In the genomic region with DNA sequence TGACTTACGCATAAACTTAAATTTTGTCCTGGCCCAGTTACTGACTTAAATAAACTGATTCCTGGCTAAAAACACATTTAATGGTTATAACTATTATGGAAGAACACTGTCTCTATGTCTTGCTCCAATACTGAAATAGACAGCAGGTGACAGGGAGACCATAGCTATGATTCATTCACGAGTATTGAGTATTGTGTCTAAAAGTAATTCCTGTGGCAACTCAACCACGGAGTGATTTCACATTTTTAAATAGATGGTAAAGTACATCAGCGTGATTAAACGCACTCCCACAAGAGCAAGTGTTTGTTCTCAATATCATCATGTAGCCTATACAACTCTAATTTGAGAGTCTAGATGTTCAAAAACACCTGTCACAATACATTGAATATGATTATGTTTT, we compare ENCODE assay signal across 27 cellular contexts. TPM values are rescaled to one million over a fixed set of nuclear protein-coding genes. Genes with fewer than 3 reads are reported as not detected.
"Had no signal": no experiment of that assay in that cellular context is flagged by ENCODE, and none has a peak within 500 bp of the region (broad histone marks: within the 10 kb centered on the region; RNA-seq: fewer than 3 reads in every experiment).

No MANE protein-coding gene starts in this region.

- H3K9me3 Mint-ChIP-seq: activated CD4-positive, alpha-beta memory T cell treated with anti-CD3 and anti-CD28 coated beads, Interleukin-2, amount 10 ng/mL, durations not matched to agents 7 days and 5 days; activated naive CD8-positive, alpha-beta T cell treated with anti-CD3 and anti-CD28 coated beads for 36 hours; activated T-helper 17 cell treated with anti-CD3 and anti-CD28 coated beads, Interleukin-2, amount 50 U/mL, for 72 hours; neural progenitor cell; stimulated activated naive CD8-positive, alpha-beta T cell treated with anti-CD3 and anti-CD28 coated beads, Interleukin-15, Interleukin-2, amounts not matched to agents 100 ng/mL and 50 ng/mL, for 24 hours; T-helper 2 cell treated with Interferon-gamma antibody and Interleukin-4, amounts not matched to agents 5 μg/mL and 100 μg/mL, for 36 hours; WTC11 had no signal

- H3K36me3 Mint-ChIP-seq: activated CD8-positive, alpha-beta memory T cell treated with anti-CD3 and anti-CD28 coated beads, Interleukin-2, amount 10 ng/mL, durations not matched to agents 7 days and 5 days; activated naive CD8-positive, alpha-beta T cell treated with anti-CD3 and anti-CD28 coated beads for 36 hours; neural progenitor cell; WTC11 had no signal

- H3K27me3 ChIP-seq: body of pancreas, dorsolateral prefrontal cortex, neural progenitor cell, right atrium auricular region, suprapubic skin had no signal

- H3K4me3 ChIP-seq: body of pancreas, dorsolateral prefrontal cortex, left ventricle myocardium inferior, neural progenitor cell, right atrium auricular region, suprapubic skin had no signal

- DNase-seq: activated CD4-positive, alpha-beta memory T cell treated with anti-CD3 and anti-CD28 coated beads, Interleukin-2, amount 10 ng/mL, durations not matched to agents 7 days and 5 days; activated CD4-positive, alpha-beta T cell treated with anti-CD3 and anti-CD28 coated beads for 36 hours; activated CD8-positive, alpha-beta memory T cell treated with anti-CD3 and anti-CD28 coated beads, Interleukin-2, amount 10 ng/mL, durations not matched to agents 7 days and 5 days; activated naive CD4-positive, alpha-beta T cell; activated naive CD8-positive, alpha-beta T cell treated with anti-CD3 and anti-CD28 coated beads for 36 hours; activated T-cell treated with anti-CD3 and anti-CD28 coated beads, Interleukin-2, amount 50 U/mL, for 1 hour; amniotic stem cell; body of pancreas; caudate nucleus; dorsolateral prefrontal cortex; foreskin keratinocyte; hypothalamus; left ventricle myocardium inferior; mammary epithelial cell; midbrain; stimulated activated CD4-positive, alpha-beta T cell treated with anti-CD3 and anti-CD28 coated beads, Interleukin-2, amount 100 ng/mL, for 24 hours; trophoblast cell had no signal

- H3K4me1 Mint-ChIP-seq: activated CD4-positive, alpha-beta memory T cell treated with anti-CD3 and anti-CD28 coated beads, Interleukin-2, amount 10 ng/mL, durations not matched to agents 7 days and 5 days; activated CD4-positive, alpha-beta T cell treated with anti-CD3 and anti-CD28 coated beads for 36 hours; activated CD8-positive, alpha-beta memory T cell treated with anti-CD3 and anti-CD28 coated beads, Interleukin-2, amount 10 ng/mL, durations not matched to agents 7 days and 5 days; activated naive CD8-positive, alpha-beta T cell treated with anti-CD3 and anti-CD28 coated beads for 36 hours; activated T-helper 17 cell treated with anti-CD3 and anti-CD28 coated beads, Interleukin-2, amount 50 U/mL, for 72 hours had no signal

- ATAC-seq: activated CD4-positive, alpha-beta T cell treated with anti-CD3 and anti-CD28 coated beads for 36 hours; activated CD8-positive, alpha-beta memory T cell treated with anti-CD3 and anti-CD28 coated beads, Interleukin-2, amount 10 ng/mL, durations not matched to agents 7 days and 5 days; activated T-helper 17 cell treated with anti-CD3 and anti-CD28 coated beads, Interleukin-2, amount 50 U/mL, for 72 hours; body of pancreas; foreskin keratinocyte; WTC11 had no signal

- H3K4me3 Mint-ChIP-seq: activated CD4-positive, alpha-beta memory T cell treated with anti-CD3 and anti-CD28 coated beads, Interleukin-2, amount 10 ng/mL, durations not matched to agents 7 days and 5 days; activated CD4-positive, alpha-beta T cell treated with anti-CD3 and anti-CD28 coated beads for 36 hours; activated CD8-positive, alpha-beta memory T cell treated with anti-CD3 and anti-CD28 coated beads, Interleukin-2, amount 10 ng/mL, durations not matched to agents 7 days and 5 days; activated naive CD8-positive, alpha-beta T cell treated with anti-CD3 and anti-CD28 coated beads for 36 hours; activated T-helper 17 cell treated with anti-CD3 and anti-CD28 coated beads, Interleukin-2, amount 50 U/mL, for 72 hours; neural progenitor cell; stimulated activated naive CD8-positive, alpha-beta T cell treated with anti-CD3 and anti-CD28 coated beads, Interleukin-15, Interleukin-2, amounts not matched to agents 100 ng/mL and 50 ng/mL, for 24 hours; T-helper 2 cell treated with Interferon-gamma antibody and Interleukin-4, amounts not matched to agents 5 μg/mL and 100 μg/mL, for 36 hours; WTC11 had no signal

- H3K36me3 ChIP-seq: left ventricle myocardium inferior, neural progenitor cell, right atrium auricular region, suprapubic skin had no signal

- H3K27ac Mint-ChIP-seq: activated CD4-positive, alpha-beta memory T cell treated with anti-CD3 and anti-CD28 coated beads, Interleukin-2, amount 10 ng/mL, durations not matched to agents 7 days and 5 days; activated CD4-positive, alpha-beta T cell treated with anti-CD3 and anti-CD28 coated beads for 36 hours; activated CD8-positive, alpha-beta memory T cell treated with anti-CD3 and anti-CD28 coated beads, Interleukin-2, amount 10 ng/mL, durations not matched to agents 7 days and 5 days; activated naive CD8-positive, alpha-beta T cell treated with anti-CD3 and anti-CD28 coated beads for 36 hours; activated T-helper 17 cell treated with anti-CD3 and anti-CD28 coated beads, Interleukin-2, amount 50 U/mL, for 72 hours; neural progenitor cell; progenitor cell of endocrine pancreas; stimulated activated naive CD8-positive, alpha-beta T cell treated with anti-CD3 and anti-CD28 coated beads, Interleukin-15, Interleukin-2, amounts not matched to agents 100 ng/mL and 50 ng/mL, for 24 hours; T-helper 2 cell treated with Interferon-gamma antibody and Interleukin-4, amounts not matched to agents 5 μg/mL and 100 μg/mL, for 36 hours; WTC11 had no signal

RNA-seq across cellular contexts. Expression of a gene that starts 35.9 kb away (rescaled TPM):
- total RNA-seq: activated CD4-positive, alpha-beta memory T cell treated with anti-CD3 and anti-CD28 coated beads, Interleukin-2, amount 10 ng/mL, durations not matched to agents 7 days and 5 days; activated CD4-positive, alpha-beta T cell treated with anti-CD3 and anti-CD28 coated beads for 36 hours; activated CD8-positive, alpha-beta memory T cell treated with anti-CD3 and anti-CD28 coated beads, Interleukin-2, amount 10 ng/mL, durations not matched to agents 7 days and 5 days; activated naive CD8-positive, alpha-beta T cell treated with anti-CD3 and anti-CD28 coated beads for 36 hours; activated T-helper 17 cell treated with anti-CD3 and anti-CD28 coated beads, Interleukin-2, amount 50 U/mL, for 72 hours; fibroblast of lung; foreskin keratinocyte; mammary epithelial cell; skeletal muscle tissue had no signal
